22 cellular contexts compared by ENCODE assay signal in genomic region chr17:10271004-10271620, GRCh38.
A peak's percentile ranks its signal among the peaks of the same experiment; 100 is the strongest.
DNase-seq lines count a peak whose midpoint lies in the region; ATAC-seq and TF ChIP-seq lines count a peak whose summit lies in the region.
"Had no signal": no experiment of that assay in that cellular context is flagged by ENCODE, and none has a peak within 500 bp of the region (broad histone marks: within the 10 kb centered on the region; RNA-seq: fewer than 3 reads in every experiment).

No MANE protein-coding gene starts in this region.

- H2BK15ac ChIP-seq in mesenchymal stem cell (ENCODE audit: low read depth, poor library complexity, severe bottlenecking) = no peak overlapping the region

- no peak overlapping the region for H3K23ac ChIP-seq in mesenchymal stem cell (ENCODE audit: low read length in 2 of 2)

- no peaks in the 10 kb centered on the region for H3K4me1 ChIP-seq in mesenchymal stem cell (ENCODE audit: control insufficient read depth, insufficient read depth, low read depth, low read length)
- H3K4me1 ChIP-seq: lower lobe of right lung, uterus had no signal

- DNase-seq in Ammon's horn (ENCODE audit: low spot score) = peak; percentile 25
- peak; percentile 21 for DNase-seq in KBM-7
- DNase-seq in choroid plexus epithelial cell (ENCODE audit: low read depth) = peak; percentile 1
- no peak for DNase-seq in mesenchymal stem cell
- no peak for DNase-seq in NCI-H146 (lab: John Stamatoyannopoulos, UW)
- no peak for DNase-seq in sciatic nerve (ENCODE audit: low spot score)
- DNase-seq: activated naive CD8-positive, alpha-beta T cell treated with anti-CD3 and anti-CD28 coated beads, Interleukin-2, amount 10 ng/mL, durations not matched to agents 7 days and 5 days; activated T-cell treated with anti-CD3 and anti-CD28 coated beads, Interleukin-2, amount 50 U/mL, for 72 hours; AML-193; brain microvascular endothelial cell; EL; lower lobe of right lung; NCI-H187 treated with DMSO at 0.1 percent for 48 hours; NCI-H446; ovary; small intestine; stimulated activated CD4-positive, alpha-beta T cell treated with anti-CD3 and anti-CD28 coated beads, Interleukin-4, amount 100 ng/mL, for 24 hours; substantia nigra; uterus had no signal

- H2AK5ac ChIP-seq in mesenchymal stem cell (ENCODE audit: low read length, severe bottlenecking) = no peak overlapping the region

- intact Hi-C loops in sciatic nerve (cut with DNase I) = no loop called here

- in situ Hi-C loops in KBM-7 (cut with MboI; ENCODE audit: low pct_unique_long_range_greater_than_20kb, low sequenced_read_pairs) = no loop called here

- no peak overlapping the region for H3K18ac ChIP-seq in mesenchymal stem cell (ENCODE audit: low read depth in 1 of 2, low read length in 2 of 2)

- H3K4me2 ChIP-seq in mesenchymal stem cell (ENCODE audit: low read length, poor library complexity, severe bottlenecking) = no peak overlapping the region

- no peak for TF ChIP-seq CTCF in choroid plexus epithelial cell (conservative IDR thresholded peaks at IDR 0.05; ENCODE audit: low read depth, low read length)

- ATAC-seq in HG03280 (IDR thresholded peaks at IDR 0.05; ENCODE audit: unreplicated experiment) (no peak), GM19452 (IDR thresholded peaks at IDR 0.05; ENCODE audit: unreplicated experiment) (no peak), sciatic nerve (no peak)
- ATAC-seq: activated T-cell treated with anti-CD3 and anti-CD28 coated beads, Interleukin-2, amount 50 U/mL, for 72 hours; HCT116; lower lobe of right lung had no signal

- no peak overlapping the region for H2AFZ ChIP-seq in mesenchymal stem cell (ENCODE audit: low read depth, low read length)

- 86% methylated on average over 3 of the region's 3 CpGs for WGBS in mesenchymal stem cell

- no peak overlapping the region for H2BK5ac ChIP-seq in mesenchymal stem cell (ENCODE audit: low read depth, low read length, poor library complexity, severe bottlenecking)

- H3K14ac ChIP-seq in mesenchymal stem cell (ENCODE audit: low read length in 2 of 2) = no peak overlapping the region

- H3K27me3 ChIP-seq in mesenchymal stem cell (ENCODE audit: control insufficient read depth in 1 of 2, insufficient read depth in 1 of 2, low read length in 2 of 2) = peaks cover 0 to 8% of the 10 kb centered on the region in 2 experiments
- H3K27me3 ChIP-seq: brain microvascular endothelial cell, ovary, uterus had no signal

- no peak overlapping the region for H4K91ac ChIP-seq in mesenchymal stem cell (ENCODE audit: low read length)

- H3K79me1 ChIP-seq in mesenchymal stem cell (replicated peaks; ENCODE audit: low read length, poor library complexity, severe bottlenecking) = no peaks in the 10 kb centered on the region

- H2BK12ac ChIP-seq in mesenchymal stem cell (ENCODE audit: low read length in 2 of 2) = no peak overlapping the region

- H3K4ac ChIP-seq in mesenchymal stem cell (ENCODE audit: low read depth in 1 of 2, low read length in 2 of 2) = no peak overlapping the region

- no peak overlapping the region for H4K8ac ChIP-seq in mesenchymal stem cell (ENCODE audit: low read length)

- no peak overlapping the region for H3K27ac ChIP-seq in mesenchymal stem cell (ENCODE audit: low read length, poor library complexity, severe bottlenecking)
- H3K27ac ChIP-seq: brain microvascular endothelial cell, lower lobe of right lung, ovary, uterus had no signal

- no peak overlapping the region for H2BK120ac ChIP-seq in mesenchymal stem cell (ENCODE audit: low read depth, low read length)

- H3K36me3 ChIP-seq in mesenchymal stem cell (ENCODE audit: control insufficient read depth in 1 of 2, insufficient read depth in 2 of 2, low read depth in 1 of 2, low read length in 2 of 2) = no peaks in the 10 kb centered on the region
- H3K36me3 ChIP-seq: brain microvascular endothelial cell, lower lobe of right lung, ovary, uterus had no signal

- peak overlapping the region; percentile 23 for H3K9ac ChIP-seq in mesenchymal stem cell (ENCODE audit: low read length)

- H3K4me3 ChIP-seq in choroid plexus epithelial cell (ENCODE audit: low read depth, low read length) (no peak overlapping the region), mesenchymal stem cell (ENCODE audit: insufficient read depth in 1 of 2, low read depth in 1 of 2, low read length in 2 of 2) (no peak overlapping the region)
- H3K4me3 ChIP-seq: lower lobe of right lung, ovary, uterus had no signal

- H3K9me3 ChIP-seq in mesenchymal stem cell (ENCODE audit: control insufficient read depth, low read length) = no peaks in the 10 kb centered on the region
- H3K9me3 ChIP-seq: lower lobe of right lung, ovary, uterus had no signal

Comparison
In these comparisons a context has a peak if more than half of its experiments do, and no peak if none do; other contexts are left out.
1. DNase-seq: peak in Ammon's horn (single experiment), KBM-7 (single experiment) and choroid plexus epithelial cell (single experiment); none in mesenchymal stem cell (single experiment), NCI-H146 (single experiment) and sciatic nerve (single experiment).